12 cellular contexts compared by ENCODE assay signal in genomic region chr6:144351338-144351737, GRCh38.
A peak's percentile ranks its signal among the peaks of the same experiment; 100 is the strongest.
DNase-seq lines count a peak whose midpoint lies in the region; ATAC-seq and TF ChIP-seq lines count a peak whose summit lies in the region.
"Had no signal": no experiment of that assay in that cellular context is flagged by ENCODE, and none has a peak within 500 bp of the region (broad histone marks: within the 10 kb centered on the region; RNA-seq: fewer than 3 reads in every experiment).

No MANE protein-coding gene starts in this region.

- H3K36me3 ChIP-seq in Caco-2 (ENCODE audit: control insufficient read depth, insufficient read depth, low read length) (no peaks in the 10 kb centered on the region), Panc1 (ENCODE audit: control insufficient read depth, insufficient read depth, low read length) (no peaks in the 10 kb centered on the region), MG63 (no peaks in the 10 kb centered on the region)

- H3K9me3 ChIP-seq in Caco-2 (no peaks in the 10 kb centered on the region), Panc1 (ENCODE audit: control insufficient read depth, insufficient read depth, low read depth, low read length) (no peaks in the 10 kb centered on the region), MG63 (no peaks in the 10 kb centered on the region)

- H3K9me3 Mint-ChIP-seq in Caco-2 (ENCODE audit: unreplicated experiment) (no peaks in the 10 kb centered on the region), progenitor cell of endocrine pancreas (ENCODE audit: low read depth) (peaks cover 3% of the 10 kb centered on the region)
- H3K9me3 Mint-ChIP-seq in effector memory CD8-positive, alpha-beta T cell, result no peaks in the 10 kb centered on the region

- H3K4me3 Mint-ChIP-seq in Caco-2 (ENCODE audit: unreplicated experiment), result no peak overlapping the region
- peak overlapping the region; percentile 89 to 96 for H3K4me3 Mint-ChIP-seq in effector memory CD8-positive, alpha-beta T cell
- no peak overlapping the region for H3K4me3 Mint-ChIP-seq in progenitor cell of endocrine pancreas (ENCODE audit: low read depth)

- H3K4me1 Mint-ChIP-seq in Caco-2 (ENCODE audit: low read depth, unreplicated experiment) (peaks cover 18% of the 10 kb centered on the region), progenitor cell of endocrine pancreas (ENCODE audit: low read depth) (peaks cover 19% of the 10 kb centered on the region)
- H3K4me1 Mint-ChIP-seq in effector memory CD8-positive, alpha-beta T cell (ENCODE audit: low read depth in 2 of 2), result peaks cover 62 to 78% of the 10 kb centered on the region in 2 donors

- TF ChIP-seq CTCF in Caco-2 (IDR thresholded peaks at IDR 0.05; ENCODE audit: insufficient read depth in 1 of 2, low read depth in 1 of 2, low read length in 1 of 2, severe bottlenecking in 1 of 2, unreplicated experiment in 1 of 2) (no peak), Panc1 (IDR thresholded peaks at IDR 0.05) (no peak), progenitor cell of endocrine pancreas (IDR thresholded peaks at IDR 0.05; ENCODE audit: unreplicated experiment) (no peak), GM13977 (IDR thresholded peaks at IDR 0.05; ENCODE audit: extremely low read depth, insufficient read depth, missing control alignments) (no peak)

- POLR2A ChIA-PET in Caco-2 (lab: Charles Lee) (no interaction called here), Panc1 (lab: Charles Lee) (no interaction called here)

- H3K4me3 ChIP-seq in Caco-2 (ENCODE audit: low read depth, low read length) (no peak overlapping the region), Panc1 (ENCODE audit: low read depth in 2 of 2, low read length in 2 of 2) (peak overlapping the region in 1 of 2 experiments; percentile 17; a peak in 2 of 4 replicates), MG63 (no peak overlapping the region)
- H3K4me3 ChIP-seq: GM23248 had no signal

- no peak; the same call in 1 of the 2 replicates for ATAC-seq in Panc1
- peak; percentile 33 for ATAC-seq in effector memory CD8-positive, alpha-beta T cell (replicated peaks)
- ATAC-seq in HG02571 (IDR thresholded peaks at IDR 0.05; ENCODE audit: unreplicated experiment), result no peak

- peaks cover 25% of the 10 kb centered on the region for H3K36me3 Mint-ChIP-seq in Caco-2 (ENCODE audit: insufficient read depth, unreplicated experiment)
- H3K36me3 Mint-ChIP-seq in effector memory CD8-positive, alpha-beta T cell (ENCODE audit: insufficient read depth), result peaks cover 16% of the 10 kb centered on the region
- H3K36me3 Mint-ChIP-seq in progenitor cell of endocrine pancreas (ENCODE audit: insufficient read depth), result peaks cover 8% of the 10 kb centered on the region

- in situ Hi-C loops in Panc1 (cut with HindIII; ENCODE audit: low pct_unique_long_range_greater_than_20kb, low sequenced_read_pairs), result no loop called here
- in situ Hi-C loops in GM13977 (cut with MboI; ENCODE audit: low pct_unique_long_range_greater_than_20kb, low sequenced_read_pairs, unreplicated experiment), result no loop called here

- BruUV-seq in Caco-2 (replicated peaks; lab: Mats Ljungman, UMichigan), result no TSS peak
- BruUV-seq in Panc1 (replicated peaks; lab: Mats Ljungman, UMichigan), result no TSS peak

- intact Hi-C loops in Caco-2 (cut with micrococcal nuclease; ENCODE audit: unreplicated experiment), result loop anchor here (5.0 kb wide), 1 partner anchor 119 kb away; no protein-coding TSS in a partner anchor
- intact Hi-C loops in Panc1 (cut with micrococcal nuclease; ENCODE audit: unreplicated experiment), result no loop called here

- H3K27ac Mint-ChIP-seq in Caco-2 (ENCODE audit: unreplicated experiment) (peak overlapping the region; percentile 63), progenitor cell of endocrine pancreas (peak overlapping the region; percentile 79)
- H3K27ac Mint-ChIP-seq in effector memory CD8-positive, alpha-beta T cell, result peak overlapping the region; percentile 94 to 95

- CTCF ChIA-PET in Caco-2 (lab: Charles Lee), result no interaction called here
- CTCF ChIA-PET in Panc1 (lab: Charles Lee), result no interaction called here

- no peaks in the 10 kb centered on the region for H3K27me3 ChIP-seq in Caco-2 (replicated peaks; ENCODE audit: control insufficient read depth, insufficient read depth, low read length)
- H3K27me3 ChIP-seq in Panc1 (ENCODE audit: control insufficient read depth, insufficient read depth, low read length), result no peaks in the 10 kb centered on the region
- H3K27me3 ChIP-seq in MG63, result no peaks in the 10 kb centered on the region

- H3K27me3 Mint-ChIP-seq in Caco-2 (ENCODE audit: insufficient read depth, unreplicated experiment) (no peaks in the 10 kb centered on the region), progenitor cell of endocrine pancreas (no peaks in the 10 kb centered on the region)
- H3K27me3 Mint-ChIP-seq in effector memory CD8-positive, alpha-beta T cell, result no peaks in the 10 kb centered on the region

- H3K27ac ChIP-seq in Panc1 (ENCODE audit: low read length), result peak overlapping the region; percentile 90
- H3K27ac ChIP-seq: GM23248 had no signal

- peaks cover 6% of the 10 kb centered on the region; the same call in 1 of the 2 replicates for H3K4me1 ChIP-seq in Caco-2
- peaks cover 64% of the 10 kb centered on the region for H3K4me1 ChIP-seq in Panc1 (ENCODE audit: control insufficient read depth, insufficient read depth, low read length)

- DNase-seq in Caco-2, result no peak
- DNase-seq in Panc1 (ENCODE audit: low read depth, low spot score), result no peak
- DNase-seq in effector memory CD8-positive, alpha-beta T cell, result peak in 1 of 3 experiments; percentile 13
- DNase-seq in progenitor cell of endocrine pancreas (ENCODE audit: low spot score, unreplicated experiment), result no peak
- no peak for DNase-seq in GM13977 (ENCODE audit: low spot score)
- DNase-seq in MG63, result no peak
- no peak for DNase-seq in SKM-1 (lab: John Stamatoyannopoulos, UW; ENCODE audit: unreplicated experiment)
- DNase-seq: hypothalamus, NCI-H524, trophoblast cell had no signal

Comparison
In these comparisons a context has a peak if more than half of its experiments do, and no peak if none do; other contexts are left out.
1. H3K4me3 Mint-ChIP-seq: peak in effector memory CD8-positive, alpha-beta T cell (2 of 2); none in Caco-2 (single experiment) and progenitor cell of endocrine pancreas (single experiment).
2. Peak in every context shown above with its lines, with median percentiles within 50 percentile points of each other: H3K27ac Mint-ChIP-seq.